26 cellular contexts compared by ENCODE assay signal in genomic region chr5:112784726-112785125, GRCh38. TPM values are rescaled to one million over a fixed set of nuclear protein-coding genes. Genes with fewer than 3 reads are reported as not detected.
DNase-seq lines count a peak whose midpoint lies in the region; ATAC-seq and TF ChIP-seq lines count a peak whose summit lies in the region.
"Had no signal": no experiment of that assay in that cellular context is flagged by ENCODE, and none has a peak within 500 bp of the region (broad histone marks: within the 10 kb centered on the region; RNA-seq: fewer than 3 reads in every experiment).

No MANE protein-coding gene starts in this region.

- no peak overlapping the region for H2BK15ac ChIP-seq in mesendoderm (replicated peaks; ENCODE audit: low read depth)

- H2BK120ac ChIP-seq in mesendoderm (ENCODE audit: low read depth, low read length) = no peak overlapping the region

- H3K79me1 ChIP-seq in mesendoderm (ENCODE audit: low read length) = no peaks in the 10 kb centered on the region

- H3K4me3 Mint-ChIP-seq in activated CD4-positive, alpha-beta memory T cell treated with anti-CD3 and anti-CD28 coated beads, Interleukin-2, amount 10 ng/mL, durations not matched to agents 7 days and 5 days = no peak overlapping the region
- H3K4me3 Mint-ChIP-seq: CD8-positive, alpha-beta memory T cell; mesothelial cell of epicardium; natural killer cell treated with Interleukin-12 subunit alpha and Interleukin-12 subunit beta and Interleukin-15 and Interleukin-18, amount 100 ng/mL, for 72 hours; T-helper 1 cell treated with Interleukin-12 subunit alpha and Interleukin-12 subunit beta and Interleukin-4 antibody, amounts not matched to agents 30 μg/mL and 1 μg/mL, for 36 hours had no signal

- H3K4me1 Mint-ChIP-seq in activated CD4-positive, alpha-beta memory T cell treated with anti-CD3 and anti-CD28 coated beads, Interleukin-2, amount 10 ng/mL, durations not matched to agents 7 days and 5 days = no peaks in the 10 kb centered on the region
- H3K4me1 Mint-ChIP-seq: CD8-positive, alpha-beta memory T cell; mesothelial cell of epicardium had no signal

- H3K23ac ChIP-seq in mesendoderm (ENCODE audit: low read length) = no peak overlapping the region

- WGBS in mesendoderm (ENCODE audit: extremely low coverage, insufficient coverage, low lambda C conversion rate) = no CpG with 5 or more reads among the region's 2 CpGs

- no peaks in the 10 kb centered on the region for H3K27me3 Mint-ChIP-seq in activated CD4-positive, alpha-beta memory T cell treated with anti-CD3 and anti-CD28 coated beads, Interleukin-2, amount 10 ng/mL, durations not matched to agents 7 days and 5 days
- H3K27me3 Mint-ChIP-seq: CD8-positive, alpha-beta memory T cell; natural killer cell treated with Interleukin-12 subunit alpha and Interleukin-12 subunit beta and Interleukin-15 and Interleukin-18, amount 100 ng/mL, for 72 hours had no signal

- H3K36me3 ChIP-seq in mesendoderm (ENCODE audit: control insufficient read depth, insufficient read depth, low read length) (no peaks in the 10 kb centered on the region), lower lobe of right lung (peaks cover 36% of the 10 kb centered on the region)

- H2AK5ac ChIP-seq in mesendoderm (ENCODE audit: low read length) = no peak overlapping the region

- H3K36me3 Mint-ChIP-seq in activated CD4-positive, alpha-beta memory T cell treated with anti-CD3 and anti-CD28 coated beads, Interleukin-2, amount 10 ng/mL, durations not matched to agents 7 days and 5 days (ENCODE audit: low read depth) = peaks cover 12% of the 10 kb centered on the region

- H3K4me3 ChIP-seq in AG10803 (ENCODE audit: low read length) (no peak overlapping the region), mesendoderm (ENCODE audit: low read length) (no peak overlapping the region), lower lobe of right lung (no peak overlapping the region)
- H3K4me3 ChIP-seq: left lung, right atrium auricular region, thoracic aorta had no signal

- H3K56ac ChIP-seq in mesendoderm (ENCODE audit: low read length) = no peak overlapping the region

- H3K4ac ChIP-seq in mesendoderm (ENCODE audit: low read depth, low read length) = no peak overlapping the region

- H3K27me3 ChIP-seq in mesendoderm (ENCODE audit: insufficient read depth, low read length, poor library complexity) (no peaks in the 10 kb centered on the region), lower lobe of right lung (ENCODE audit: low read depth) (no peaks in the 10 kb centered on the region)
- H3K27me3 ChIP-seq: left lung, right atrium auricular region had no signal

- H3K4me2 ChIP-seq in mesendoderm (ENCODE audit: low read length) = no peak overlapping the region
- H3K4me2 ChIP-seq: KMS-11 had no signal

- no peak for ATAC-seq in lower lobe of right lung
- ATAC-seq: left lung; natural killer cell treated with Interleukin-12 subunit alpha and Interleukin-12 subunit beta and Interleukin-15 and Interleukin-18, amount 100 ng/mL, for 72 hours had no signal

- H4K8ac ChIP-seq in mesendoderm (ENCODE audit: low read depth, low read length) = no peak overlapping the region

- H3K9ac ChIP-seq in mesendoderm (ENCODE audit: low read length) = no peak overlapping the region
- H3K9ac ChIP-seq: KMS-11 had no signal

- no peaks in the 10 kb centered on the region for H3K79me2 ChIP-seq in mesendoderm (ENCODE audit: control insufficient read depth, insufficient read depth, low read length)

- H3K4me1 ChIP-seq in mesendoderm (ENCODE audit: control insufficient read depth, low read depth, low read length) (no peaks in the 10 kb centered on the region), lower lobe of right lung (no peaks in the 10 kb centered on the region)
- H3K4me1 ChIP-seq: right atrium auricular region had no signal

- CTCF ChIA-PET in activated CD4-positive, alpha-beta memory T cell treated with anti-CD3 and anti-CD28 coated beads, Interleukin-2, amount 10 ng/mL, durations not matched to agents 7 days and 5 days (lab: Charles Lee) = no interaction called here

- no peak overlapping the region for H4K5ac ChIP-seq in mesendoderm (ENCODE audit: low read length)

- no peak overlapping the region for H3K18ac ChIP-seq in mesendoderm (ENCODE audit: low read length)

- TF ChIP-seq CTCF in AG10803 (conservative IDR thresholded peaks at IDR 0.05; ENCODE audit: low read length) (no peak), lower lobe of right lung (IDR thresholded peaks at IDR 0.05) (no peak)

- DNase-seq in AG10803 (ENCODE audit: low read depth) (peak; percentile 70), NCI-H82 treated with DMSO at 0.1 percent for 48 hours (lab: John Stamatoyannopoulos, UW; ENCODE audit: unreplicated experiment) (peak; percentile 2), fibroblast of gingiva (ENCODE audit: low read depth) (peak; percentile 66), mesendoderm (peak; percentile 71), lower lobe of right lung (no peak), SKM-1 (lab: John Stamatoyannopoulos, UW; ENCODE audit: unreplicated experiment) (no peak), NCI-H1436 treated with DMSO at 0.1 percent for 48 hours (lab: John Stamatoyannopoulos, UW) (no peak)
- no peak for DNase-seq in activated CD4-positive, alpha-beta memory T cell treated with anti-CD3 and anti-CD28 coated beads, Interleukin-2, amount 10 ng/mL, durations not matched to agents 7 days and 5 days
- DNase-seq: activated effector memory CD4-positive, alpha-beta T cell treated with anti-CD3 and anti-CD28 coated beads, Interleukin-2, amount 50 U/mL, for 16 hours; AML-193; CD8-positive, alpha-beta memory T cell; DMS153; effector CD8-positive, alpha-beta T cell; erythroblast; left lung; NCI-H1694 treated with DMSO at 0.1 percent for 48 hours; NCI-H526 treated with DMSO at 0.1 percent for 48 hours; RPMI8226; stimulated activated CD4-positive, alpha-beta T cell treated with anti-CD3 and anti-CD28 coated beads, Interleukin-4, amount 100 ng/mL, for 4 hours had no signal

- POLR2A ChIA-PET in activated CD4-positive, alpha-beta memory T cell treated with anti-CD3 and anti-CD28 coated beads, Interleukin-2, amount 10 ng/mL, durations not matched to agents 7 days and 5 days (lab: Charles Lee) = no interaction called here

- H2BK5ac ChIP-seq in mesendoderm (ENCODE audit: low read length) = no peak overlapping the region

- H3K27ac ChIP-seq in mesendoderm (ENCODE audit: low read depth, low read length) (no peak overlapping the region), lower lobe of right lung (no peak overlapping the region)
- H3K27ac ChIP-seq: 22Rv1, KMS-11, left lung, right atrium auricular region, thoracic aorta had no signal

- intact Hi-C loops in lower lobe of right lung (cut with DNase I) = no loop called here

- H3K27ac Mint-ChIP-seq in activated CD4-positive, alpha-beta memory T cell treated with anti-CD3 and anti-CD28 coated beads, Interleukin-2, amount 10 ng/mL, durations not matched to agents 7 days and 5 days = no peak overlapping the region
- H3K27ac Mint-ChIP-seq: CD8-positive, alpha-beta memory T cell; mesothelial cell of epicardium; natural killer cell treated with Interleukin-12 subunit alpha and Interleukin-12 subunit beta and Interleukin-15 and Interleukin-18, amount 100 ng/mL, for 72 hours; T-helper 1 cell treated with Interleukin-12 subunit alpha and Interleukin-12 subunit beta and Interleukin-4 antibody, amounts not matched to agents 30 μg/mL and 1 μg/mL, for 36 hours had no signal

- no peaks in the 10 kb centered on the region for H3K9me3 Mint-ChIP-seq in activated CD4-positive, alpha-beta memory T cell treated with anti-CD3 and anti-CD28 coated beads, Interleukin-2, amount 10 ng/mL, durations not matched to agents 7 days and 5 days
- H3K9me3 Mint-ChIP-seq: CD8-positive, alpha-beta memory T cell; mesothelial cell of epicardium; natural killer cell treated with Interleukin-12 subunit alpha and Interleukin-12 subunit beta and Interleukin-15 and Interleukin-18, amount 100 ng/mL, for 72 hours; T-helper 1 cell treated with Interleukin-12 subunit alpha and Interleukin-12 subunit beta and Interleukin-4 antibody, amounts not matched to agents 30 μg/mL and 1 μg/mL, for 36 hours had no signal

- H3K9me3 ChIP-seq in lower lobe of right lung = no peaks in the 10 kb centered on the region
- H3K9me3 ChIP-seq: left lung, right atrium auricular region, thoracic aorta had no signal

RNA-seq across cellular contexts. Expression of gene APC, which starts 47.0 kb away (rescaled TPM):
- 13.7 TPM for polyA plus RNA-seq in mesendoderm (2013, experiment 1 of 2)
- 13.6 TPM for polyA plus RNA-seq in mesendoderm (2013, experiment 2 of 2)
- 47.7 TPM for total RNA-seq in lower lobe of right lung
- 10 to 100 TPM; 21.7 to 21.9 TPM for total RNA-seq in activated CD4-positive, alpha-beta memory T cell treated with anti-CD3 and anti-CD28 coated beads, Interleukin-2, amount 10 ng/mL, durations not matched to agents 7 days and 5 days

Comparison
In these comparisons a context has a peak if more than half of its experiments do, and no peak if none do; other contexts are left out.
1. DNase-seq: peak in AG10803 (single experiment), NCI-H82 treated with DMSO at 0.1 percent for 48 hours (single experiment), fibroblast of gingiva (single experiment) and mesendoderm (single experiment); none in lower lobe of right lung (single experiment), activated CD4-positive, alpha-beta memory T cell treated with anti-CD3 and anti-CD28 coated beads, Interleukin-2, amount 10 ng/mL, durations not matched to agents 7 days and 5 days (single experiment), SKM-1 (single experiment) and NCI-H1436 treated with DMSO at 0.1 percent for 48 hours (single experiment).